8 cellular contexts compared by ENCODE assay signal in genomic region chr9:37582548-37583157, GRCh38. TPM values are rescaled to one million over a fixed set of nuclear protein-coding genes. Genes with fewer than 3 reads are reported as not detected.
DNase-seq lines count a peak whose midpoint lies in the region; ATAC-seq and TF ChIP-seq lines count a peak whose summit lies in the region.

No MANE protein-coding gene starts in this region.

- H3K4me1 Mint-ChIP-seq in memory B cell, result peaks cover 28% of the 10 kb centered on the region

- intact Hi-C loops in colonic mucosa (cut with DNase I), result loop anchor here (10.0 kb wide), 1 partner anchor 172 kb away; the partner anchor contains the start of gene TRMT10B

- H3K36me3 ChIP-seq in colonic mucosa, result no peaks in the 10 kb centered on the region

- H3K27me3 Mint-ChIP-seq in memory B cell, result no peaks in the 10 kb centered on the region

- no peaks in the 10 kb centered on the region for H3K4me1 ChIP-seq in colonic mucosa

- no peaks in the 10 kb centered on the region for H3K27me3 ChIP-seq in AG04450 (ENCODE audit: control insufficient read depth, insufficient read depth, low read length)
- no peaks in the 10 kb centered on the region for H3K27me3 ChIP-seq in colonic mucosa

- peak; percentile 77 for TF ChIP-seq CTCF in AG04450 (IDR thresholded peaks at IDR 0.05; ENCODE audit: low read depth, low read length)
- peak; percentile 38; the same call in 1 of the 2 replicates for TF ChIP-seq CTCF in GM12874 (IDR thresholded peaks at IDR 0.05; ENCODE audit: insufficient read depth, low read depth, low read length)
- TF ChIP-seq CTCF in colonic mucosa (IDR thresholded peaks at IDR 0.05), result peak; percentile 61

- POLR2A ChIA-PET in AG04450 (lab: Yijun Ruan, JAX), result no interaction called here

- H3K4me3 Mint-ChIP-seq in memory B cell, result no peak overlapping the region

- H3K27ac Mint-ChIP-seq in memory B cell, result peak overlapping the region; percentile 16

- peak; percentile 47 for DNase-seq in AG04450 (ENCODE audit: low read depth, low spot score)
- peak; percentile 9 for DNase-seq in NCI-H526 treated with DMSO at 0.1 percent for 48 hours (lab: John Stamatoyannopoulos, UW)
- no peak for DNase-seq in colonic mucosa
- DNase-seq in memory B cell (ENCODE audit: low spot score in 2 of 2), result no peak
- DNase-seq in stimulated activated naive CD4-positive, alpha-beta T cell treated with Interleukin-2 at 50 U/mL for 16 hours (lab: John Stamatoyannopoulos, UW), result no peak

- no peaks in the 10 kb centered on the region for H3K9me3 ChIP-seq in AG04450 (ENCODE audit: control insufficient read depth, insufficient read depth, low read length)
- no peaks in the 10 kb centered on the region for H3K9me3 ChIP-seq in colonic mucosa

- CTCF ChIA-PET in AG04450 (lab: Charles Lee), result interaction anchor here (0.5 to 1.8 kb wide), 5 partner anchors 9 to 681 kb away, joined by 3 to 10 read pairs (median 4); partner anchors contain the start of gene TOMM5

- no peak overlapping the region for H3K4me3 ChIP-seq in AG04450 (ENCODE audit: low read depth, low read length)
- H3K4me3 ChIP-seq in colonic mucosa, result no peak overlapping the region

- ATAC-seq in memory B cell (ENCODE audit: low read depth), result peak; percentile 64
- ATAC-seq in HG02759 (IDR thresholded peaks at IDR 0.05; ENCODE audit: unreplicated experiment), result no peak
- ATAC-seq in HG03457 (IDR thresholded peaks at IDR 0.05; ENCODE audit: unreplicated experiment), result no peak

- H3K27ac ChIP-seq in AG04450 (ENCODE audit: low read depth, low read length) (no peak overlapping the region), colonic mucosa (no peak overlapping the region)

- H3K9me3 Mint-ChIP-seq in memory B cell, result no peaks in the 10 kb centered on the region

- H3K9ac ChIP-seq in colonic mucosa (ENCODE audit: low read depth in 2 of 2, low read length in 2 of 2), result no peak overlapping the region

- peaks cover 21% of the 10 kb centered on the region for H3K36me3 Mint-ChIP-seq in memory B cell

RNA-seq across cellular contexts. Expression of gene FBXO10, which starts 6.5 kb away (rescaled TPM):
- 9.7 and 10.7 TPM in 2 replicates for polyA plus RNA-seq in AG04450 (2011; rRNA removed)
- polyA minus RNA-seq in AG04450 (2011; rRNA and poly(A)+ RNA removed), result 19.2 and 25.1 TPM in 2 replicates
- 1 to 10 TPM; 2.7 to 2.9 TPM for total RNA-seq in colonic mucosa

RNA-seq across cellular contexts. Expression of gene TOMM5, which starts 9.7 kb away (rescaled TPM):
- 185 and 207 TPM in 2 replicates for polyA plus RNA-seq in AG04450 (2011; rRNA removed)
- 36.2 and 41.8 TPM in 2 replicates for polyA minus RNA-seq in AG04450 (2011; rRNA and poly(A)+ RNA removed)
- total RNA-seq in colonic mucosa, result 100 to 1,000 TPM in 1 of 2 donors, 10 to 100 TPM in 1; 59.9 to 112 TPM

Comparison
In these comparisons a context has a peak if more than half of its experiments do, and no peak if none do; other contexts are left out.
1. DNase-seq: peak in AG04450 (single experiment) and NCI-H526 treated with DMSO at 0.1 percent for 48 hours (single experiment); none in colonic mucosa (single experiment), memory B cell (0 of 2) and stimulated activated naive CD4-positive, alpha-beta T cell treated with Interleukin-2 at 50 U/mL for 16 hours (single experiment).
2. Peak in every context shown above with its lines, with median percentiles within 50 percentile points of each other: CTCF ChIP-seq.